8 cellular contexts compared by ENCODE assay signal in the genomic region with DNA sequence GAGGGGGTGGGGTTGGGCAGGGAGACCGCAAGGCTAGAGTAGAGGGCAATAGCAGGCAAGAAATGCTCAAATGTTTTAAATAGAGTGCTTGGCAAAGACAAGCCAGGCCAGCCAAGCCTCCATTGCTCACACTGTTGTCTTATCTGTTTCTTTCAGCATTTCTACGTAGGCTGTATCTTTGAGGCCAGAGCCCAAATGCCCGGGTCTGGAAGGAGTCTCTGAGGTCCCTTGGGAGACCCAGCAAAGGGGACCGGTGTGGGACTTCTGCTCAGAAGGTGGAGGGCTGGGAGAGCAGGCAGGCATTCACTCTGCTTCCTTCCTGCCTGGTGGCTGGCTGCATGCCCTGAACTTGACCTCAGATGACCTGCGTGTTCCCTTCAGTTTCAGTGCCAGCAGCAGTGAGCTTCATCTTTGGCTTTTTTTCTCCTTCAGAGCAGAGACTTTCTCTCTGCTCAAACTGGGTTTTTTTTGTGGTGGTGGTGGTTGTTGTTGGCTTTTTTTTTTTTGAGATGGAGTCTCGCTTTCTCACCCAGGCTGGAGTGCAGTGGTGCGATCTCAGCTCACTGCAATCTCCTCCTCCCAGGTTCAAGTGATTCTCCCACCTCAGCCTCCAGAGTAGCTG. TPM values are rescaled to one million over a fixed set of nuclear protein-coding genes. Genes with fewer than 3 reads are reported as not detected.
DNase-seq lines count a peak whose midpoint lies in the region; ATAC-seq and TF ChIP-seq lines count a peak whose summit lies in the region.

No MANE protein-coding gene starts in this region.

- no peak overlapping the region for H3K4ac ChIP-seq in neuronal stem cell (ENCODE audit: low read length)

- no peak overlapping the region for H4K8ac ChIP-seq in neuronal stem cell (ENCODE audit: low read depth, low read length)

- H3K79me1 ChIP-seq in neuronal stem cell (ENCODE audit: low read depth, low read length) = no peaks in the 10 kb centered on the region

- H2AK5ac ChIP-seq in neuronal stem cell (ENCODE audit: low read depth, low read length) = no peak overlapping the region

- H3K27me3 ChIP-seq in neuronal stem cell (ENCODE audit: control insufficient read depth in 3 of 3, insufficient read depth in 3 of 3, low read depth in 1 of 3, low read length in 3 of 3) = peaks cover 0 to 21% (median 0%) of the 10 kb centered on the region in 3 experiments

- H3K36me3 ChIP-seq in neuronal stem cell (replicated peaks in 1 of 2; ENCODE audit: control insufficient read depth in 2 of 2, insufficient read depth in 2 of 2, low read length in 2 of 2) = no peaks in the 10 kb centered on the region

- H2BK12ac ChIP-seq in neuronal stem cell (ENCODE audit: low read length) = no peak overlapping the region

- no peak overlapping the region for H4K91ac ChIP-seq in neuronal stem cell (ENCODE audit: low read depth, low read length, poor library complexity)

- H3K14ac ChIP-seq in neuronal stem cell (ENCODE audit: low read length) = no peak overlapping the region

- H2BK5ac ChIP-seq in neuronal stem cell (ENCODE audit: low read length) = no peak overlapping the region

- H3K23ac ChIP-seq in neuronal stem cell (ENCODE audit: low read depth, low read length, poor library complexity) = no peak overlapping the region

- no peak overlapping the region for H2BK120ac ChIP-seq in neuronal stem cell (ENCODE audit: low read depth, low read length)

- no peak for TF ChIP-seq CTCF in C4-2B (conservative IDR thresholded peaks at IDR 0.05)

- ATAC-seq in GM19023 (IDR thresholded peaks at IDR 0.05; ENCODE audit: unreplicated experiment) = peak; percentile 73
- ATAC-seq in HG03135 (IDR thresholded peaks at IDR 0.05; ENCODE audit: unreplicated experiment) = peak; percentile 68

- peaks cover 0 to 6% of the 10 kb centered on the region in 2 donors for H3K4me1 ChIP-seq in neuronal stem cell (ENCODE audit: control insufficient read depth in 2 of 2, insufficient read depth in 1 of 2, low read depth in 1 of 2, low read length in 2 of 2)

- H3K4me3 ChIP-seq in neuronal stem cell (ENCODE audit: low read length in 2 of 2) = peak overlapping the region in 1 of 2 donors; percentile 1

- no peak overlapping the region for H3K4me2 ChIP-seq in neuronal stem cell (ENCODE audit: insufficient read depth, low read length, poor library complexity, severe bottlenecking)

- H2BK15ac ChIP-seq in neuronal stem cell (ENCODE audit: low read length) = no peak overlapping the region

- no CpG with 5 or more reads among the region's 7 CpGs for WGBS in neuronal stem cell (ENCODE audit: extremely low coverage in 2 of 2, insufficient read length in 2 of 2, insufficient replicate concordance in 1 of 2), 2 donors

- H2AFZ ChIP-seq in neuronal stem cell (ENCODE audit: low read length) = no peak overlapping the region

- H3K9me3 ChIP-seq in neuronal stem cell (replicated peaks in 1 of 2; ENCODE audit: control insufficient read depth in 2 of 2, insufficient read depth in 1 of 2, low read depth in 1 of 2, low read length in 2 of 2) = no peaks in the 10 kb centered on the region

- no peak overlapping the region for H3K9ac ChIP-seq in neuronal stem cell (ENCODE audit: low read depth, low read length, poor library complexity)

- H3K27ac ChIP-seq in C4-2B = peak overlapping the region; percentile 65
- H3K27ac ChIP-seq in neuronal stem cell (replicated peaks; ENCODE audit: low read length) = no peak overlapping the region

- DNase-seq in RPMI7951 (ENCODE audit: low read depth) (peak; percentile 71), astrocyte of the hippocampus (ENCODE audit: low read depth, low spot score) (peak; percentile 48), myocyte (ENCODE audit: low read depth) (peak; percentile 68), neuronal stem cell (ENCODE audit: low spot score) (no peak), NCI-H1930 (lab: John Stamatoyannopoulos, UW) (no peak)

- no peak overlapping the region for H3K18ac ChIP-seq in neuronal stem cell (ENCODE audit: low read length)

RNA-seq across cellular contexts. Expression of gene TET3, which starts 13.7 kb away (rescaled TPM):
- 3.4 and 3.6 TPM in 2 replicates for total RNA-seq in RPMI7951 (2014; rRNA removed; shearing (Covaris generic))
- 5.2 and 6.4 TPM in 2 replicates for total RNA-seq in myocyte
- 6.9 TPM for polyA plus RNA-seq in myocyte (2012)
- 5.1 TPM for polyA plus RNA-seq in neuronal stem cell (2013, experiment 1 of 2)
- 5.4 TPM for polyA plus RNA-seq in neuronal stem cell (2013, experiment 2 of 2)

RNA-seq across cellular contexts. Expression of gene DGUOK, which starts 44.3 kb away (rescaled TPM):
- total RNA-seq in RPMI7951 (2014; rRNA removed; shearing (Covaris generic)) = 161 and 169 TPM in 2 replicates
- 38.8 and 44.6 TPM in 2 replicates for total RNA-seq in myocyte
- 81.7 TPM for polyA plus RNA-seq in myocyte (2012)
- 175 TPM for polyA plus RNA-seq in neuronal stem cell (2013, experiment 1 of 2)
- polyA plus RNA-seq in neuronal stem cell (2013, experiment 2 of 2) = 176 TPM

Comparison
In these comparisons a context has a peak if more than half of its experiments do, and no peak if none do; other contexts are left out.
1. DNase-seq: peak in RPMI7951 (single experiment), astrocyte of the hippocampus (single experiment) and myocyte (single experiment); none in neuronal stem cell (single experiment) and NCI-H1930 (0 of 2).